1 cellular context compared by ENCODE assay signal in the genomic region with DNA sequence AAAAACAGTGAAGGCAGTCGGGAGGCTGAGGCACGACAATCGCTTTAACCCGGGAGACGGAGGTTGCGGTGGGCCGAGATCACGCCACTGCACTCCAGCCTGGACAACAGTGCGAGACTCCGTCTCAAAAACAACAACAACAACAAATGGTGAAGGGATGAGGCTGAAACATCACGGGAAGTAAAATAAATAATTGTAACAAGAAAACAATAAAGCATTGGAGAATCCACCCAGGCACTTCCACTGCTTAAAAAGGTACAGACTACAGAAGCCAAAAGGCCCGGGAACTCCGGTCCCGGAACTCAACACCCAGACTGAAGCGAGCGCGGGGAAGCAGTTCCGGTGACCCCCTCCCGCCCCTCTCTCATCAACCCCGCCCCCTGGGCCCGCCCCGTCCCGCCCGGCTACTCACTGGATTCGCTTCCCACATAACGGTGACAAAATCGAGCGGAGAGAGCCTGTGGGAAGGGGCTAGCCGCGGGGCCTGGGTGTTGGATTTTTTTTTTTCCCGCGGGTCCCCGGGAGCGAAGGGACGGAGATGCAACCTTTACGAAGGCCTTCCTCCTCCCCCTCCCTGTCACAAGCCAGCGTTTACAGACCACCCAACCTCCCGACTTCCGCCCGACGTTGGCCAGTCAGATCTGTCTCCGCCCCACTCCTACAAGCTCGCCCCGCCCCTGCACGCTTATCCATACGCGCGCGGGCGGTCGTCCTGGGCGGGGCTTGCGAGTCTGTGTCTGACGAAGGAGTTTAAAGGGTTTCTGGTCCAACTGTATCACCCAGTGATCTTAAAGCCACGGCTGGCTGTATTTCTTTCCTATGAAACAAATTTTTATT.
TF ChIP-seq lines count a peak whose summit lies in the region.

A gene with protein sequence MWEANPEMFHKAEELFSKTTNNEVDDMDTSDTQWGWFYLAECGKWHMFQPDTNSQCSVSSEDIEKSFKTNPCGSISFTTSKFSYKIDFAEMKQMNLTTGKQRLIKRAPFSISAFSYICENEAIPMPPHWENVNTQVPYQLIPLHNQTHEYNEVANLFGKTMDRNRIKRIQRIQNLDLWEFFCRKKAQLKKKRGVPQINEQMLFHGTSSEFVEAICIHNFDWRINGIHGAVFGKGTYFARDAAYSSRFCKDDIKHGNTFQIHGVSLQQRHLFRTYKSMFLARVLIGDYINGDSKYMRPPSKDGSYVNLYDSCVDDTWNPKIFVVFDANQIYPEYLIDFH (minus strand): TSS at position 600 of the 837 bp plus-strand sequence. CDS start 170 bp downstream, at position 430.

TF ChIP-seq in K562, 482 proteins besides CTCF, POLR2A, EP300 and RAD21 (continued from another document and continues in another):
- TF ChIP-seq, protein P1, sequence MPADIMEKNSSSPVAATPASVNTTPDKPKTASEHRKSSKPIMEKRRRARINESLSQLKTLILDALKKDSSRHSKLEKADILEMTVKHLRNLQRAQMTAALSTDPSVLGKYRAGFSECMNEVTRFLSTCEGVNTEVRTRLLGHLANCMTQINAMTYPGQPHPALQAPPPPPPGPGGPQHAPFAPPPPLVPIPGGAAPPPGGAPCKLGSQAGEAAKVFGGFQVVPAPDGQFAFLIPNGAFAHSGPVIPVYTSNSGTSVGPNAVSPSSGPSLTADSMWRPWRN (IDR thresholded peaks at IDR 0.05; ENCODE audit: low read depth), result 0 out of 2 replicates have a peak, but pooled peaks have one; percentile 34
- TF ChIP-seq, protein P2, sequence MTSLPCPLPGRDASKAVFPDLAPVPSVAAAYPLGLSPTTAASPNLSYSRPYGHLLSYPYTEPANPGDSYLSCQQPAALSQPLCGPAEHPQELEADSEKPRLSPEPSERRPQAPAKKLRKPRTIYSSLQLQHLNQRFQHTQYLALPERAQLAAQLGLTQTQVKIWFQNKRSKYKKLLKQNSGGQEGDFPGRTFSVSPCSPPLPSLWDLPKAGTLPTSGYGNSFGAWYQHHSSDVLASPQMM (CRISPR knock-in tag; IDR thresholded peaks at IDR 0.05), result no peak
- TF ChIP-seq, protein P3, sequence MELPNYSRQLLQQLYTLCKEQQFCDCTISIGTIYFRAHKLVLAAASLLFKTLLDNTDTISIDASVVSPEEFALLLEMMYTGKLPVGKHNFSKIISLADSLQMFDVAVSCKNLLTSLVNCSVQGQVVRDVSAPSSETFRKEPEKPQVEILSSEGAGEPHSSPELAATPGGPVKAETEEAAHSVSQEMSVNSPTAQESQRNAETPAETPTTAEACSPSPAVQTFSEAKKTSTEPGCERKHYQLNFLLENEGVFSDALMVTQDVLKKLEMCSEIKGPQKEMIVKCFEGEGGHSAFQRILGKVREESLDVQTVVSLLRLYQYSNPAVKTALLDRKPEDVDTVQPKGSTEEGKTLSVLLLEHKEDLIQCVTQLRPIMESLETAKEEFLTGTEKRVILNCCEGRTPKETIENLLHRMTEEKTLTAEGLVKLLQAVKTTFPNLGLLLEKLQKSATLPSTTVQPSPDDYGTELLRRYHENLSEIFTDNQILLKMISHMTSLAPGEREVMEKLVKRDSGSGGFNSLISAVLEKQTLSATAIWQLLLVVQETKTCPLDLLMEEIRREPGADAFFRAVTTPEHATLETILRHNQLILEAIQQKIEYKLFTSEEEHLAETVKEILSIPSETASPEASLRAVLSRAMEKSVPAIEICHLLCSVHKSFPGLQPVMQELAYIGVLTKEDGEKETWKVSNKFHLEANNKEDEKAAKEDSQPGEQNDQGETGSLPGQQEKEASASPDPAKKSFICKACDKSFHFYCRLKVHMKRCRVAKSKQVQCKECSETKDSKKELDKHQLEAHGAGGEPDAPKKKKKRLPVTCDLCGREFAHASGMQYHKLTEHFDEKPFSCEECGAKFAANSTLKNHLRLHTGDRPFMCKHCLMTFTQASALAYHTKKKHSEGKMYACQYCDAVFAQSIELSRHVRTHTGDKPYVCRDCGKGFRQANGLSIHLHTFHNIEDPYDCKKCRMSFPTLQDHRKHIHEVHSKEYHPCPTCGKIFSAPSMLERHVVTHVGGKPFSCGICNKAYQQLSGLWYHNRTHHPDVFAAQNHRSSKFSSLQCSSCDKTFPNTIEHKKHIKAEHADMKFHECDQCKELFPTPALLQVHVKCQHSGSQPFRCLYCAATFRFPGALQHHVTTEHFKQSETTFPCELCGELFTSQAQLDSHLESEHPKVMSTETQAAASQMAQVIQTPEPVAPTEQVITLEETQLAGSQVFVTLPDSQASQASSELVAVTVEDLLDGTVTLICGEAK (IDR thresholded peaks at IDR 0.05), result peak; percentile 83
- TF ChIP-seq, protein P3 (CRISPR knock-in tag; IDR thresholded peaks at IDR 0.05), result no peak
- TF ChIP-seq GABPB1 (CRISPR knock-in tag; IDR thresholded peaks at IDR 0.05) (peak; percentile 50; the same call in 1 of the 2 replicates), FOXM1 (IDR thresholded peaks at IDR 0.05; ENCODE audit: low read depth) (no peak), FOXM1 (CRISPR knock-in tag; IDR thresholded peaks at IDR 0.05; ENCODE audit: low read depth) (no peak), FOXJ2 (tag; IDR thresholded peaks at IDR 0.05) (no peak), FOXA3 (CRISPR knock-in tag; conservative IDR thresholded peaks at IDR 0.05 in 1 of 2, IDR thresholded peaks at IDR 0.05 in 1 of 2) (no peak), NR3C1 (CRISPR knock-in tag; IDR thresholded peaks at IDR 0.05) (no peak), RB1 (IDR thresholded peaks at IDR 0.05; ENCODE audit: low read depth) (no peak), BACH1 (tag; IDR thresholded peaks at IDR 0.05) (no peak), TOE1 (IDR thresholded peaks at IDR 0.05; ENCODE audit: borderline replicate concordance) (no peak), TOE1 (CRISPR knock-in tag; IDR thresholded peaks at IDR 0.05; ENCODE audit: borderline replicate concordance, low read depth) (no peak), NEUROD1 (IDR thresholded peaks at IDR 0.05; ENCODE audit: borderline replicate concordance, low read depth, low read length, partially characterized antibody) (no peak), NCOA1 (IDR thresholded peaks at IDR 0.05; ENCODE audit: low read depth) (peak; percentile 32; the same call in 1 of the 2 replicates), GTF2B (IDR thresholded peaks at IDR 0.05; ENCODE audit: extremely low read depth, insufficient read length) (no peak), CREM (IDR thresholded peaks at IDR 0.05; ENCODE audit: low read depth) (peak; percentile 48; the same call in 1 of the 2 replicates), GABPA (tag; conservative IDR thresholded peaks at IDR 0.05; ENCODE audit: low read depth) (peak; percentile 94), ZNF121 (CRISPR knock-in tag; conservative IDR thresholded peaks at IDR 0.05) (peak; percentile 58), ZNF398 (CRISPR knock-in tag; IDR thresholded peaks at IDR 0.05) (no peak), ZNF124 (CRISPR knock-in tag; IDR thresholded peaks at IDR 0.05) (no peak), GMEB1 (CRISPR knock-in tag; IDR thresholded peaks at IDR 0.05) (peak; percentile 59), ZBTB7A (IDR thresholded peaks at IDR 0.05; ENCODE audit: borderline replicate concordance, control insufficient read depth, low read depth, low read length) (peak; percentile 38; the same call in 1 of the 2 replicates), SPI1 (IDR thresholded peaks at IDR 0.05; ENCODE audit: borderline replicate concordance, low read depth, low read length) (peak; percentile 17; the same call in 1 of the 2 replicates), SAP30 (IDR thresholded peaks at IDR 0.05; ENCODE audit: borderline replicate concordance, insufficient read depth, low read depth, low read length, poor library complexity, severe bottlenecking) (no peak)
- TF ChIP-seq, protein P4, sequence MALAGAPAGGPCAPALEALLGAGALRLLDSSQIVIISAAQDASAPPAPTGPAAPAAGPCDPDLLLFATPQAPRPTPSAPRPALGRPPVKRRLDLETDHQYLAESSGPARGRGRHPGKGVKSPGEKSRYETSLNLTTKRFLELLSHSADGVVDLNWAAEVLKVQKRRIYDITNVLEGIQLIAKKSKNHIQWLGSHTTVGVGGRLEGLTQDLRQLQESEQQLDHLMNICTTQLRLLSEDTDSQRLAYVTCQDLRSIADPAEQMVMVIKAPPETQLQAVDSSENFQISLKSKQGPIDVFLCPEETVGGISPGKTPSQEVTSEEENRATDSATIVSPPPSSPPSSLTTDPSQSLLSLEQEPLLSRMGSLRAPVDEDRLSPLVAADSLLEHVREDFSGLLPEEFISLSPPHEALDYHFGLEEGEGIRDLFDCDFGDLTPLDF (CRISPR knock-in tag; IDR thresholded peaks at IDR 0.05), result no peak
- TF ChIP-seq, protein P5, sequence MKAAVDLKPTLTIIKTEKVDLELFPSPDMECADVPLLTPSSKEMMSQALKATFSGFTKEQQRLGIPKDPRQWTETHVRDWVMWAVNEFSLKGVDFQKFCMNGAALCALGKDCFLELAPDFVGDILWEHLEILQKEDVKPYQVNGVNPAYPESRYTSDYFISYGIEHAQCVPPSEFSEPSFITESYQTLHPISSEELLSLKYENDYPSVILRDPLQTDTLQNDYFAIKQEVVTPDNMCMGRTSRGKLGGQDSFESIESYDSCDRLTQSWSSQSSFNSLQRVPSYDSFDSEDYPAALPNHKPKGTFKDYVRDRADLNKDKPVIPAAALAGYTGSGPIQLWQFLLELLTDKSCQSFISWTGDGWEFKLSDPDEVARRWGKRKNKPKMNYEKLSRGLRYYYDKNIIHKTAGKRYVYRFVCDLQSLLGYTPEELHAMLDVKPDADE (conservative IDR thresholded peaks at IDR 0.05; ENCODE audit: control insufficient read depth, low read depth, low read length), result no peak
- TF ChIP-seq, protein P6, sequence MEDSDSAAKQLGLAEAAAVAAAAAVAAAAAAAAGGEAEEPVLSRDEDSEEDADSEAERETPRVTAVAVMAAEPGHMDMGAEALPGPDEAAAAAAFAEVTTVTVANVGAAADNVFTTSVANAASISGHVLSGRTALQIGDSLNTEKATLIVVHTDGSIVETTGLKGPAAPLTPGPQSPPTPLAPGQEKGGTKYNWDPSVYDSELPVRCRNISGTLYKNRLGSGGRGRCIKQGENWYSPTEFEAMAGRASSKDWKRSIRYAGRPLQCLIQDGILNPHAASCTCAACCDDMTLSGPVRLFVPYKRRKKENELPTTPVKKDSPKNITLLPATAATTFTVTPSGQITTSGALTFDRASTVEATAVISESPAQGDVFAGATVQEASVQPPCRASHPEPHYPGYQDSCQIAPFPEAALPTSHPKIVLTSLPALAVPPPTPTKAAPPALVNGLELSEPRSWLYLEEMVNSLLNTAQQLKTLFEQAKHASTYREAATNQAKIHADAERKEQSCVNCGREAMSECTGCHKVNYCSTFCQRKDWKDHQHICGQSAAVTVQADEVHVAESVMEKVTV (CRISPR knock-in tag; IDR thresholded peaks at IDR 0.05), result no peak
- TF ChIP-seq, protein P7, sequence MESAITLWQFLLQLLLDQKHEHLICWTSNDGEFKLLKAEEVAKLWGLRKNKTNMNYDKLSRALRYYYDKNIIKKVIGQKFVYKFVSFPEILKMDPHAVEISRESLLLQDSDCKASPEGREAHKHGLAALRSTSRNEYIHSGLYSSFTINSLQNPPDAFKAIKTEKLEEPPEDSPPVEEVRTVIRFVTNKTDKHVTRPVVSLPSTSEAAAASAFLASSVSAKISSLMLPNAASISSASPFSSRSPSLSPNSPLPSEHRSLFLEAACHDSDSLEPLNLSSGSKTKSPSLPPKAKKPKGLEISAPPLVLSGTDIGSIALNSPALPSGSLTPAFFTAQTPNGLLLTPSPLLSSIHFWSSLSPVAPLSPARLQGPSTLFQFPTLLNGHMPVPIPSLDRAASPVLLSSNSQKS (CRISPR knock-in tag; IDR thresholded peaks at IDR 0.05), result no peak
